In genomic region chrX:121047461-121048419, GRCh38 we compare ENCODE assay signal across 8 cellular contexts. TPM values are rescaled to one million over a fixed set of nuclear protein-coding genes. Genes with fewer than 3 reads are reported as not detected.
A peak's percentile ranks its signal among the peaks of the same experiment; 100 is the strongest.
DNase-seq lines count a peak whose midpoint lies in the region; ATAC-seq, FAIRE-seq and TF ChIP-seq lines count a peak whose summit lies in the region.
"Not testable (repeated sequence)": the region's sequence is repeated elsewhere in the genome, so short reads cannot be mapped to it uniquely, and the experiment has no call there.

Gene GLUD2 (plus strand): TSS chrX:121047610. CDS start chrX:121047685, 75 bp downstream.

- TF ChIP-seq CTCF in activated B cell treated with CpG ODN at 0.5 μM for 24 hours (IDR thresholded peaks at IDR 0.05); psoas muscle (IDR thresholded peaks at IDR 0.05): not testable (repeated sequence)
- peak; percentile 34 for TF ChIP-seq CTCF in bronchial epithelial cell (IDR thresholded peaks at IDR 0.05; ENCODE audit: insufficient read depth, low read length, severe bottlenecking)
- 0 out of 2 replicates have a peak, but pooled peaks have one; percentile 10 for TF ChIP-seq CTCF in HepG2 (CRISPR knock-in tag; IDR thresholded peaks at IDR 0.05)

- CTCF ChIA-PET in activated B cell treated with CpG ODN at 0.5 μM for 24 hours (lab: Charles Lee); HepG2 (lab: Yijun Ruan, JAX; ENCODE audit: low intra/inter-chr PET ratio, low total read pairs): not testable (repeated sequence)

- TF ChIP-seq EP300 in HepG2 (IDR thresholded peaks at IDR 0.05; ENCODE audit: low read depth in 2 of 2, low read length in 2 of 2); HepG2 (CRISPR knock-in tag; IDR thresholded peaks at IDR 0.05; ENCODE audit: borderline replicate concordance): not testable (repeated sequence)

- H3K9me3 ChIP-seq in ES-I3 (ENCODE audit: control insufficient read depth, insufficient read depth, low read length); HepG2 (ENCODE audit: low read length); psoas muscle: not testable (repeated sequence)

- not testable (repeated sequence) for TF ChIP-seq RAD21 in HepG2 (CRISPR knock-in tag; IDR thresholded peaks at IDR 0.05)

- H3K27me3 ChIP-seq in bronchial epithelial cell (ENCODE audit: control insufficient read depth, insufficient read depth, low read length); HepG2 (ENCODE audit: control insufficient read depth in 1 of 2, insufficient read depth in 2 of 2, low read length in 2 of 2); psoas muscle (ENCODE audit: insufficient read depth in 3 of 3, low read length in 2 of 3): not testable (repeated sequence)

- H3K36me3 ChIP-seq in ES-I3 (ENCODE audit: insufficient read depth, low read length); bronchial epithelial cell (ENCODE audit: control insufficient read depth, insufficient read depth, low read length); HepG2 (replicated peaks in 1 of 2; ENCODE audit: control insufficient read depth in 1 of 2, insufficient read depth in 2 of 2, low read length in 2 of 2); psoas muscle (ENCODE audit: insufficient read depth in 1 of 2, low read depth in 1 of 2); urinary bladder (ENCODE audit: insufficient read depth): not testable (repeated sequence)

- H3K27me3 Mint-ChIP-seq in activated B cell treated with CpG ODN at 0.5 μM for 24 hours = not testable (repeated sequence)

- TF ChIP-seq POLR2A in HepG2 (IDR thresholded peaks at IDR 0.05; ENCODE audit: insufficient read depth in 1 of 2, low read depth in 2 of 2, low read length in 2 of 2) = not testable (repeated sequence)

- ATAC-seq in HG03432 (IDR thresholded peaks at IDR 0.05; ENCODE audit: unreplicated experiment) (peak; percentile 89), activated B cell treated with CpG ODN at 0.5 μM for 24 hours (ENCODE audit: low read depth) (peak; percentile 64), psoas muscle (peak in 2 of 4 donors; percentile 35 to 49)
- ATAC-seq in HepG2 = not testable (repeated sequence)

- BruUV-seq in HepG2 (replicated peaks; lab: Mats Ljungman, UMichigan) = not testable (repeated sequence)

- 92% methylated on average over 51 of the region's 77 CpGs for WGBS in HepG2 (ENCODE audit: low lambda C conversion rate)
- 13 to 45% (median 22%) methylated on average over 27 to 72 of the region's 77 CpGs for WGBS in psoas muscle, 3 donors
- 16% methylated on average over 72 of the region's 77 CpGs for WGBS in urinary bladder

- H4K20me1 ChIP-seq in HepG2 (ENCODE audit: insufficient read depth, low read length) = not testable (repeated sequence)

- not testable (repeated sequence) for H3K79me2 ChIP-seq in HepG2 (ENCODE audit: insufficient read depth, low read length)

- intact Hi-C loops in activated B cell treated with CpG ODN at 0.5 μM for 24 hours (cut with micrococcal nuclease); psoas muscle (cut with DNase I): not testable (repeated sequence)
- intact Hi-C loops in HepG2 (cut with micrococcal nuclease; ENCODE audit: unreplicated experiment) = loop anchor here (5.0 kb wide), 1 partner anchor 35 kb away; no protein-coding TSS in a partner anchor

- not testable (repeated sequence) for H3K4me1 Mint-ChIP-seq in activated B cell treated with CpG ODN at 0.5 μM for 24 hours

- not testable (repeated sequence) for DNase-seq in activated B cell treated with CpG ODN at 0.5 μM for 24 hours; bronchial epithelial cell (ENCODE audit: low read depth); HepG2 (ENCODE audit: low spot score)
- DNase-seq in globus pallidus (ENCODE audit: low spot score) (peak; percentile 20), psoas muscle (peak; percentile 40 to 58)

- not testable (repeated sequence) for H3K4me1 ChIP-seq in ES-I3 (ENCODE audit: insufficient read depth, low read length); HepG2 (ENCODE audit: insufficient read depth, low read length); psoas muscle; urinary bladder (ENCODE audit: insufficient read depth)

- not testable (repeated sequence) for H3K27ac Mint-ChIP-seq in activated B cell treated with CpG ODN at 0.5 μM for 24 hours

- H3K9me3 Mint-ChIP-seq in activated B cell treated with CpG ODN at 0.5 μM for 24 hours = not testable (repeated sequence)

- not testable (repeated sequence) for H3K36me3 Mint-ChIP-seq in activated B cell treated with CpG ODN at 0.5 μM for 24 hours (ENCODE audit: low read depth)

- H3K9ac ChIP-seq in ES-I3 (ENCODE audit: low read depth, low read length) = peak within 1 kb of the TSS; percentile 48; the same call in 1 of the 2 replicates
- not testable (repeated sequence) for H3K9ac ChIP-seq in HepG2 (ENCODE audit: insufficient read depth, low read depth, low read length)

- in situ Hi-C loops in HepG2 (cut with HindIII; ENCODE audit: extremely low pct_ligation_motif_present, low pct_unique_long_range_greater_than_20kb) = not testable (repeated sequence)

- H3K4me2 ChIP-seq in HepG2 (ENCODE audit: low read depth, low read length) = not testable (repeated sequence)

- POLR2A ChIA-PET in activated B cell treated with CpG ODN at 0.5 μM for 24 hours (lab: Charles Lee); HepG2 (lab: Yijun Ruan, JAX): not testable (repeated sequence)

- not testable (repeated sequence) for H3K27ac ChIP-seq in HepG2 (ENCODE audit: extremely low read length, insufficient read depth, low read length); psoas muscle; urinary bladder (ENCODE audit: low read depth)

- peak within 1 kb of the TSS; percentile 29 for H3K4me3 ChIP-seq in bronchial epithelial cell (ENCODE audit: low read depth, low read length)
- H3K4me3 ChIP-seq in HepG2 (replicated peaks in 1 of 3; ENCODE audit: insufficient read depth in 1 of 3, low read depth in 2 of 3, low read length in 3 of 3) = not testable (repeated sequence)
- H3K4me3 ChIP-seq in psoas muscle = peak within 1 kb of the TSS; percentile 45
- H3K4me3 ChIP-seq in urinary bladder (ENCODE audit: low read depth, low read length) = peak within 1 kb of the TSS; percentile 22

- peak; percentile 72 for FAIRE-seq in bronchial epithelial cell (lab: Jason Lieb, UNC)
- not testable (repeated sequence) for FAIRE-seq in HepG2 (lab: Jason Lieb, UNC)

- H2AFZ ChIP-seq in HepG2 (ENCODE audit: low read length) = not testable (repeated sequence)

- not testable (repeated sequence) for H3K4me3 Mint-ChIP-seq in activated B cell treated with CpG ODN at 0.5 μM for 24 hours

TF ChIP-seq in HepG2, 621 proteins besides CTCF, POLR2A, EP300 and RAD21:
- TF ChIP-seq ZBTB33 (CRISPR knock-in tag; IDR thresholded peaks at IDR 0.05) = 0 out of 2 replicates have a peak, but pooled peaks have one; percentile 11

RNA-seq across cellular contexts. Expression of gene GLUD2, which starts in this region (rescaled TPM):
- not detected in 2 replicates for total RNA-seq in activated B cell treated with CpG ODN at 0.5 μM for 24 hours
- total RNA-seq in bronchial epithelial cell = 0.51 and 0.53 TPM in 2 replicates
- total RNA-seq in HepG2 (2016; rRNA removed; fragmentation: Illumina TruSeq; extraction: Trizol) = 8.0 and 10.4 TPM in 2 replicates
- total RNA-seq in HepG2 (2016; cell fraction: cytosol; rRNA removed; fragmentation: Illumina TruSeq; extraction: Trizol; ENCODE audit: low read depth) = 0.53 and 0.61 TPM in 2 replicates
- total RNA-seq in HepG2 (2016; cell fraction: insoluble cytoplasmic fraction; rRNA removed; fragmentation: Illumina TruSeq; extraction: Trizol) = 8.0 and 12.2 TPM in 2 replicates
- total RNA-seq in HepG2 (2016; cell fraction: membrane; rRNA removed; fragmentation: Illumina TruSeq; extraction: Trizol) = 1.2 and 1.3 TPM in 2 replicates
- 2.8 and 4.0 TPM in 2 replicates for total RNA-seq in HepG2 (2016; cell fraction: nucleus; rRNA removed; fragmentation: Illumina TruSeq; extraction: Trizol)
- 2.7 and 3.4 TPM in 2 replicates for polyA plus RNA-seq in HepG2 (2011; rRNA removed)
- polyA plus RNA-seq in HepG2 (2011; cell fraction: cytosol; rRNA removed) = 0.67 and 2.8 TPM in 2 replicates
- 0.58 and 0.93 TPM in 2 replicates for polyA plus RNA-seq in HepG2 (2011; cell fraction: nucleus; rRNA removed)
- 7.1 and 10.3 TPM in 2 replicates for polyA plus RNA-seq in HepG2 (2012)
- polyA plus RNA-seq in HepG2 (2016; cell fraction: cytosol; fragmentation: Illumina TruSeq; extraction: Trizol; ENCODE audit: low read depth) = 0.24 and 0.31 TPM in 2 replicates
- 4.7 and 5.1 TPM in 2 replicates for polyA plus RNA-seq in HepG2 (2016; cell fraction: insoluble cytoplasmic fraction; fragmentation: Illumina TruSeq; extraction: Trizol; ENCODE audit: low read depth)
- polyA plus RNA-seq in HepG2 (2016; cell fraction: membrane; fragmentation: Illumina TruSeq; extraction: Trizol; ENCODE audit: low read depth) = 0.25 and 0.47 TPM in 2 replicates
- polyA plus RNA-seq in HepG2 (2016; cell fraction: nucleus; fragmentation: Illumina TruSeq; extraction: Trizol; ENCODE audit: insufficient read depth, low read depth) = 1.2 and 1.4 TPM in 2 replicates
- 2.0 and 10.2 TPM in 2 replicates for polyA minus RNA-seq in HepG2 (2011; rRNA and poly(A)+ RNA removed; ENCODE audit: low replicate concordance)
- 1.2 and 2.0 TPM in 2 replicates for polyA minus RNA-seq in HepG2 (2011; cell fraction: cytosol; rRNA and poly(A)+ RNA removed)
- 2.2 and 3.1 TPM in 2 replicates for polyA minus RNA-seq in HepG2 (2011; cell fraction: nucleus; rRNA and poly(A)+ RNA removed)
- total RNA-seq in psoas muscle = under 1 TPM; 0.28 to 0.54 (median 0.36) TPM
- polyA plus RNA-seq in psoas muscle = under 1 TPM; 0.31 to 0.36 (median 0.32) TPM
- total RNA-seq in urinary bladder = 3.3 TPM
- polyA plus RNA-seq in urinary bladder = 1.5 TPM

Comparison
In these comparisons a context has a peak if more than half of its experiments do, and no peak if none do; other contexts are left out.
1. Peak in ATAC-seq in activated B cell treated with CpG ODN at 0.5 μM for 24 hours; RNA of the gene not detected or under 1 TPM.
2. Peak in DNase-seq and H3K4me3 ChIP-seq in psoas muscle; RNA of the gene not detected or under 1 TPM.